In genomic region chr12:94721173-94721572, GRCh38 we compare ENCODE assay signal across 11 cellular contexts.
DNase-seq lines count a peak whose midpoint lies in the region; ATAC-seq and TF ChIP-seq lines count a peak whose summit lies in the region.
"Had no signal": no experiment of that assay in that cellular context is flagged by ENCODE, and none has a peak within 500 bp of the region (broad histone marks: within the 10 kb centered on the region; RNA-seq: fewer than 3 reads in every experiment).

No MANE protein-coding gene starts in this region.

- H3K27ac ChIP-seq in heart right ventricle = no peak overlapping the region
- H3K27ac ChIP-seq: cardiac muscle cell, SJCRH30 had no signal

- no peaks in the 10 kb centered on the region for H3K36me3 ChIP-seq in heart right ventricle
- H3K36me3 ChIP-seq: cardiac muscle cell, SJCRH30 had no signal

- H3K4me3 ChIP-seq in GM12864 (ENCODE audit: low read depth, low read length) = no peak overlapping the region
- H3K4me3 ChIP-seq in heart right ventricle = no peak overlapping the region
- H3K4me3 ChIP-seq: cardiac muscle cell, SJCRH30 had no signal

- H3K27ac Mint-ChIP-seq in HFFc6 = no peak overlapping the region

- no peaks in the 10 kb centered on the region for H3K27me3 ChIP-seq in heart right ventricle
- H3K27me3 ChIP-seq: cardiac muscle cell, SJCRH30 had no signal

- ATAC-seq in GM19452 (IDR thresholded peaks at IDR 0.05; ENCODE audit: unreplicated experiment) (peak; percentile 93), HG02973 (IDR thresholded peaks at IDR 0.05; ENCODE audit: unreplicated experiment) (peak; percentile 91), heart right ventricle (no peak)

- no peaks in the 10 kb centered on the region for H3K4me1 ChIP-seq in heart right ventricle

- H3K4me1 Mint-ChIP-seq in HFFc6 (ENCODE audit: low read depth) = no peaks in the 10 kb centered on the region

- peak; percentile 65 for DNase-seq in GM12864 (ENCODE audit: low read depth)
- DNase-seq in NOMO-1 treated with DMSO at 0.1 percent for 48 hours (lab: John Stamatoyannopoulos, UW; ENCODE audit: unreplicated experiment) = peak; percentile 82
- no peak for DNase-seq in HFFc6
- DNase-seq in stimulated activated CD8-positive, alpha-beta memory T cell treated with anti-CD3 and anti-CD28 coated beads, Interleukin-4, amount 100 ng/mL, for 48 hours = no peak
- no peak for DNase-seq in heart right ventricle
- DNase-seq in hippocampal formation (lab: John Stamatoyannopoulos, UW) = no peak
- DNase-seq: NCI-H187, SJCRH30 had no signal

- no peaks in the 10 kb centered on the region for H3K9me3 ChIP-seq in heart right ventricle
- H3K9me3 ChIP-seq: SJCRH30 had no signal

- intact Hi-C loops in heart right ventricle (cut with DNase I) = no loop called here

- no peaks in the 10 kb centered on the region for H3K36me3 Mint-ChIP-seq in HFFc6 (ENCODE audit: low read depth)

- H3K9me3 Mint-ChIP-seq in HFFc6 = no peaks in the 10 kb centered on the region

- TF ChIP-seq CTCF in GM12864 (IDR thresholded peaks at IDR 0.05; ENCODE audit: low read depth, low read length, missing control alignments) = no peak
- TF ChIP-seq CTCF in HFFc6 (IDR thresholded peaks at IDR 0.05) = no peak
- TF ChIP-seq CTCF in heart right ventricle (IDR thresholded peaks at IDR 0.05) = no peak

- peaks cover 27% of the 10 kb centered on the region for H3K27me3 Mint-ChIP-seq in HFFc6 (ENCODE audit: insufficient read depth)

- 95 to 100% methylated on average over 1 of the region's 1 CpG for WGBS in heart right ventricle, 2 donors

- H3K4me3 Mint-ChIP-seq in HFFc6 = no peak overlapping the region

Comparison
In these comparisons a context has a peak if more than half of its experiments do, and no peak if none do; other contexts are left out.
1. DNase-seq: peak in GM12864 (single experiment) and NOMO-1 treated with DMSO at 0.1 percent for 48 hours (single experiment); none in HFFc6 (single experiment), stimulated activated CD8-positive, alpha-beta memory T cell treated with anti-CD3 and anti-CD28 coated beads, Interleukin-4, amount 100 ng/mL, for 48 hours (single experiment), heart right ventricle (0 of 2) and hippocampal formation (0 of 2).
2. ATAC-seq: peak in GM19452 (single experiment) and HG02973 (single experiment); none in heart right ventricle (0 of 8).